ENCODE assay signal across 12 cellular contexts in the genomic region with DNA sequence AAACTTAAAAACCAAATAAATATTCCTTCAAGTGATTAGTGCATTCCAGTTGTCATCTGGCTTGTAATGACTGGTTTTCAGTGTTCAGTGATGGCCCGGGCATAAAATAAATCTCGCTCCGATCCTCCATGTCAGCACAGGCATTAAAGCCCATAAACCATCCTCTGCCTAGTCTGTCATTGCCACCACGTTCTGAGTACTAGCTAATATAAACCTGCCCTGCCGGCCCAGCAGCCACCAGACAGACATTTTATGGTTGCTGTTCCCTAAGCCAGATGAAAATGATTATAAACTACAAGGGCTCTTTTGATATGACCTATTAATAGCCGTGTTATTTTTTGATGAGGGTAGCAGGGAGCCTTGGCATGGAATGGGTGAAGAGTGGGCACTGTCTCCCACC.
"Had no signal": no experiment of that assay in that cellular context is flagged by ENCODE, and none has a peak within 500 bp of the region (broad histone marks: within the 10 kb centered on the region; RNA-seq: fewer than 3 reads in every experiment).

No MANE protein-coding gene starts in this region.

- H3K4me3 ChIP-seq: transverse colon had no signal

- ATAC-seq: activated T-helper 17 cell treated with anti-CD3 and anti-CD28 coated beads, Interleukin-2, amount 50 U/mL, for 72 hours; effector memory CD8-positive, alpha-beta T cell; left colon; stimulated activated naive B cell treated with anti-CD40 and anti-IgM and Interleukin-4, amounts not matched to agents 10 μg/mL and 1 μg/mL and 100 μg/mL, for 72 hours; T-cell had no signal

- H3K27me3 ChIP-seq: transverse colon had no signal

- DNase-seq: activated CD4-positive, alpha-beta T cell treated with anti-CD3 and anti-CD28 coated beads for 4 hours; activated naive CD4-positive, alpha-beta T cell treated with anti-CD3 and anti-CD28 coated beads for 36 hours; effector memory CD8-positive, alpha-beta T cell; immature natural killer cell; left colon; stimulated activated CD4-positive, alpha-beta T cell treated with anti-CD3 and anti-CD28 coated beads, Interleukin-2, amount 100 ng/mL, for 24 hours; stimulated activated naive B cell treated with anti-CD40 and anti-IgM and Interleukin-4, amounts not matched to agents 10 μg/mL and 1 μg/mL and 100 μg/mL, for 72 hours; T-cell; transverse colon had no signal

- H3K4me1 Mint-ChIP-seq: activated T-helper 17 cell treated with anti-CD3 and anti-CD28 coated beads, Interleukin-2, amount 50 U/mL, for 72 hours; immature natural killer cell; memory B cell; stimulated activated naive B cell treated with anti-CD40 and anti-IgM and Interleukin-4, amounts not matched to agents 10 μg/mL and 1 μg/mL and 100 μg/mL, for 72 hours; T-cell had no signal

- H3K4me3 Mint-ChIP-seq: activated naive CD4-positive, alpha-beta T cell treated with anti-CD3 and anti-CD28 coated beads for 36 hours; activated T-helper 17 cell treated with anti-CD3 and anti-CD28 coated beads, Interleukin-2, amount 50 U/mL, for 72 hours; dendritic cell treated with granulocyte-macrophage colony-stimulating factor and Interleukin-4, amounts not matched to agents 40 ng/mL and 50 ng/mL, for 4 days; effector memory CD8-positive, alpha-beta T cell; immature natural killer cell; memory B cell; stimulated activated naive B cell treated with anti-CD40 and anti-IgM and Interleukin-4, amounts not matched to agents 10 μg/mL and 1 μg/mL and 100 μg/mL, for 72 hours; T-cell had no signal

- H3K36me3 ChIP-seq: transverse colon had no signal

- H3K27ac Mint-ChIP-seq: activated naive CD4-positive, alpha-beta T cell treated with anti-CD3 and anti-CD28 coated beads for 36 hours; activated T-helper 17 cell treated with anti-CD3 and anti-CD28 coated beads, Interleukin-2, amount 50 U/mL, for 72 hours; dendritic cell treated with granulocyte-macrophage colony-stimulating factor and Interleukin-4, amounts not matched to agents 40 ng/mL and 50 ng/mL, for 4 days; immature natural killer cell; memory B cell; stimulated activated naive B cell treated with anti-CD40 and anti-IgM and Interleukin-4, amounts not matched to agents 10 μg/mL and 1 μg/mL and 100 μg/mL, for 72 hours; T-cell had no signal

- H3K4me1 ChIP-seq: transverse colon had no signal

- H3K36me3 Mint-ChIP-seq: T-cell had no signal
